8 cellular contexts compared by ENCODE assay signal in genomic region chr2:45650851-45651414, GRCh38. TPM values are rescaled to one million over a fixed set of nuclear protein-coding genes. Genes with fewer than 3 reads are reported as not detected.
DNase-seq lines count a peak whose midpoint lies in the region; ATAC-seq and TF ChIP-seq lines count a peak whose summit lies in the region.

No MANE protein-coding gene starts in this region.

- H3K9ac ChIP-seq in DND-41 (ENCODE audit: low read depth, low read length) = peak overlapping the region; percentile 77

- peak; percentile 81 for ATAC-seq in DND-41 (ENCODE audit: insufficient read depth, low read depth)
- peak; percentile 51 for ATAC-seq in GM21576 (IDR thresholded peaks at IDR 0.05; ENCODE audit: unreplicated experiment)
- peak; percentile 80 for ATAC-seq in activated T-helper 17 cell treated with anti-CD3 and anti-CD28 coated beads, Interleukin-2, amount 50 U/mL, for 72 hours (replicated peaks)
- ATAC-seq in natural killer cell = peak; percentile 83 to 96 (median 90)
- peak; percentile 83 to 85 for ATAC-seq in stimulated activated naive B cell treated with anti-CD40 and anti-IgM and Interleukin-4, amounts not matched to agents 10 μg/mL and 1 μg/mL and 100 μg/mL, for 72 hours (replicated peaks)

- no peaks in the 10 kb centered on the region; the same call in 1 of the 2 replicates for H3K36me3 ChIP-seq in DND-41 (ENCODE audit: insufficient read depth, low read length)

- H3K9me3 Mint-ChIP-seq in activated T-helper 17 cell treated with anti-CD3 and anti-CD28 coated beads, Interleukin-2, amount 50 U/mL, for 72 hours = no peaks in the 10 kb centered on the region
- no peaks in the 10 kb centered on the region for H3K9me3 Mint-ChIP-seq in natural killer cell
- H3K9me3 Mint-ChIP-seq in stimulated activated naive B cell treated with anti-CD40 and anti-IgM and Interleukin-4, amounts not matched to agents 10 μg/mL and 1 μg/mL and 100 μg/mL, for 72 hours = no peaks in the 10 kb centered on the region

- intact Hi-C loops in natural killer cell (cut with micrococcal nuclease) = loop anchor here (1.0 kb wide), 1 partner anchor 83 kb away; no protein-coding TSS in a partner anchor

- peak; percentile 65 for TF ChIP-seq CTCF in DND-41 (IDR thresholded peaks at IDR 0.05; ENCODE audit: borderline replicate concordance, extremely low read depth, low read length, poor library complexity, severe bottlenecking)
- peak; percentile 37 for TF ChIP-seq CTCF in fibroblast of mammary gland (conservative IDR thresholded peaks at IDR 0.05; ENCODE audit: control insufficient read depth, insufficient read depth, low read depth, low read length)
- TF ChIP-seq CTCF in natural killer cell (IDR thresholded peaks at IDR 0.05) = no peak

- no peaks in the 10 kb centered on the region for H3K9me3 ChIP-seq in DND-41 (ENCODE audit: insufficient read depth, low read length, severe bottlenecking)

- no peaks in the 10 kb centered on the region for H3K27me3 Mint-ChIP-seq in activated T-helper 17 cell treated with anti-CD3 and anti-CD28 coated beads, Interleukin-2, amount 50 U/mL, for 72 hours
- no peaks in the 10 kb centered on the region for H3K27me3 Mint-ChIP-seq in natural killer cell (ENCODE audit: low read depth in 2 of 2)
- no peaks in the 10 kb centered on the region for H3K27me3 Mint-ChIP-seq in stimulated activated naive B cell treated with anti-CD40 and anti-IgM and Interleukin-4, amounts not matched to agents 10 μg/mL and 1 μg/mL and 100 μg/mL, for 72 hours

- no peak for TF ChIP-seq EP300 in Ishikawa (IDR thresholded peaks at IDR 0.05; ENCODE audit: borderline replicate concordance)

- H3K4me1 Mint-ChIP-seq in activated T-helper 17 cell treated with anti-CD3 and anti-CD28 coated beads, Interleukin-2, amount 50 U/mL, for 72 hours = peaks cover 17% of the 10 kb centered on the region
- H3K4me1 Mint-ChIP-seq in natural killer cell = peaks cover 28 to 35% of the 10 kb centered on the region in 2 donors
- H3K4me1 Mint-ChIP-seq in stimulated activated naive B cell treated with anti-CD40 and anti-IgM and Interleukin-4, amounts not matched to agents 10 μg/mL and 1 μg/mL and 100 μg/mL, for 72 hours = peaks cover 25 to 54% of the 10 kb centered on the region in 2 donors

- H3K4me3 ChIP-seq in DND-41 (ENCODE audit: low read depth in 1 of 2, low read length in 2 of 2) (peak overlapping the region; percentile 71 to 88; a peak in 3 of 4 replicates), fibroblast of mammary gland (ENCODE audit: control insufficient read depth, low read depth, low read length) (peak overlapping the region; percentile 83)

- peaks cover 32% of the 10 kb centered on the region for H3K79me2 ChIP-seq in DND-41 (ENCODE audit: insufficient read depth, low read length)

- DNase-seq in DND-41 (peak; percentile 90), RPMI7951 (ENCODE audit: low read depth) (peak; percentile 96), fibroblast of mammary gland (ENCODE audit: low read depth) (peak; percentile 97), natural killer cell (peak; percentile 89)
- peak; percentile 91 for DNase-seq in stimulated activated naive B cell treated with anti-CD40 and anti-IgM and Interleukin-4, amounts not matched to agents 10 μg/mL and 1 μg/mL and 100 μg/mL, for 72 hours

- peak; percentile 19 for TF ChIP-seq RAD21 in Ishikawa (IDR thresholded peaks at IDR 0.05; ENCODE audit: low read depth)

- H3K36me3 Mint-ChIP-seq in activated T-helper 17 cell treated with anti-CD3 and anti-CD28 coated beads, Interleukin-2, amount 50 U/mL, for 72 hours (ENCODE audit: low read depth) = peaks cover 18% of the 10 kb centered on the region
- no peaks in the 10 kb centered on the region for H3K36me3 Mint-ChIP-seq in natural killer cell
- H3K36me3 Mint-ChIP-seq in stimulated activated naive B cell treated with anti-CD40 and anti-IgM and Interleukin-4, amounts not matched to agents 10 μg/mL and 1 μg/mL and 100 μg/mL, for 72 hours = peaks cover 6 to 18% of the 10 kb centered on the region in 2 donors

- H3K4me2 ChIP-seq in DND-41 (ENCODE audit: insufficient read depth, low read length) = peak overlapping the region; percentile 88

- H3K27me3 ChIP-seq in DND-41 (ENCODE audit: insufficient read depth, low read length, poor library complexity) = no peaks in the 10 kb centered on the region

- H3K4me1 ChIP-seq in DND-41 (ENCODE audit: insufficient read depth, low read length) = peaks cover 47% of the 10 kb centered on the region

- H4K20me1 ChIP-seq in DND-41 (ENCODE audit: insufficient read depth, low read length) = peaks cover 17% of the 10 kb centered on the region; the same call in 1 of the 2 replicates

- peak overlapping the region; percentile 86 for H3K4me3 Mint-ChIP-seq in activated T-helper 17 cell treated with anti-CD3 and anti-CD28 coated beads, Interleukin-2, amount 50 U/mL, for 72 hours
- peak overlapping the region; percentile 90 for H3K4me3 Mint-ChIP-seq in natural killer cell
- H3K4me3 Mint-ChIP-seq in stimulated activated naive B cell treated with anti-CD40 and anti-IgM and Interleukin-4, amounts not matched to agents 10 μg/mL and 1 μg/mL and 100 μg/mL, for 72 hours = peak overlapping the region; percentile 89 to 91

- H2AFZ ChIP-seq in DND-41 (ENCODE audit: low read depth, low read length) = peak overlapping the region; percentile 85

- H3K27ac ChIP-seq in DND-41 (ENCODE audit: low read length) = peak overlapping the region; percentile 56

- H3K27ac Mint-ChIP-seq in activated T-helper 17 cell treated with anti-CD3 and anti-CD28 coated beads, Interleukin-2, amount 50 U/mL, for 72 hours = peak overlapping the region; percentile 89
- peak overlapping the region; percentile 81 to 95 for H3K27ac Mint-ChIP-seq in natural killer cell
- peak overlapping the region; percentile 94 for H3K27ac Mint-ChIP-seq in stimulated activated naive B cell treated with anti-CD40 and anti-IgM and Interleukin-4, amounts not matched to agents 10 μg/mL and 1 μg/mL and 100 μg/mL, for 72 hours

TF ChIP-seq in Ishikawa, 13 proteins besides CTCF, POLR2A, EP300 and RAD21:
- TF ChIP-seq YY1 (IDR thresholded peaks at IDR 0.05; ENCODE audit: low read depth) = no peak
- peak; percentile 38; the same call in 1 of the 2 replicates for TF ChIP-seq CREB1 (IDR thresholded peaks at IDR 0.05; ENCODE audit: low read depth)
- no peak for TF ChIP-seq TCF12 (IDR thresholded peaks at IDR 0.05; ENCODE audit: low read depth)
- peak; percentile 3; the same call in 1 of the 2 replicates for TF ChIP-seq USF1 (IDR thresholded peaks at IDR 0.05)
- TF ChIP-seq TEAD4 (IDR thresholded peaks at IDR 0.05) = peak; percentile 61
- peak; percentile 36; the same call in 1 of the 2 replicates for TF ChIP-seq TAF1 (IDR thresholded peaks at IDR 0.05; ENCODE audit: low read depth)
- peak; percentile 75 for TF ChIP-seq MAX (IDR thresholded peaks at IDR 0.05)

RNA-seq across cellular contexts. Expression of gene PRKCE, which starts 0.5 kb away (rescaled TPM):
- 28.2 and 30.2 TPM in 2 replicates for total RNA-seq in RPMI7951 (2014; rRNA removed; shearing (Covaris generic))
- 10 to 100 TPM; 15.9 to 16.6 TPM for total RNA-seq in activated T-helper 17 cell treated with anti-CD3 and anti-CD28 coated beads, Interleukin-2, amount 50 U/mL, for 72 hours
- total RNA-seq in natural killer cell = 10 to 100 TPM; 35.2 to 42.1 (median 38.6) TPM

RNA-seq across cellular contexts. Expression of gene SRBD1, which starts 39.9 kb away (rescaled TPM):
- total RNA-seq in RPMI7951 (2014; rRNA removed; shearing (Covaris generic)) = 13.4 and 19.7 TPM in 2 replicates
- total RNA-seq in activated T-helper 17 cell treated with anti-CD3 and anti-CD28 coated beads, Interleukin-2, amount 50 U/mL, for 72 hours = 10 to 100 TPM; 10.9 to 17.1 TPM
- total RNA-seq in natural killer cell = 10 to 100 TPM; 34.5 to 40.0 (median 38.8) TPM

Comparison
In these comparisons a context has a peak if more than half of its experiments do, and no peak if none do; other contexts are left out.
1. Peak in every context shown above with its lines: DNase-seq, ATAC-seq, H3K4me3 ChIP-seq and H3K27ac ChIP-seq.